In the genomic region with DNA sequence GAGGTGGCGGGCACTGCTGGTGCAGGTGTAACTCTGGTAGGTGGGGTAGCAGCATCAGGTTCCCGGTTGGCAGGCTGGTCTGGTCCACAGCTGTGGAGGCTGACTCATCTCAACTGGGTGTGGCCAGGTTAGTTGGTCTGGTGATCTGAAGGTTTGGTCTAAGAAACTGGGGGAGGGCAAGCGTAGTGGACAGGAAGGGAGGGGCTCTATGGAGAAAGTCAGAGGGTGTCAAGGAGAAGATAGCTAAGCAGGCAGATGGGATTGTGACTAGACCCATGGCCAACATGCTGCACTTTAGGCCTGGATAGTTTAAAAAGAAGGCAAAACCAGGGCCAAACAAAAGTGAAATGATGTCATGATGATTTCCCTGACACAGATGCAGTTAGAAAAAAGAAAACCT, we compare ENCODE assay signal across 1 cellular context.
TF ChIP-seq lines count a peak whose summit lies in the region.

No MANE protein-coding gene starts in this region.

TF ChIP-seq in HCT116, 20 proteins besides CTCF, POLR2A, EP300 and RAD21 (continued from another document):
- TF ChIP-seq, protein P1, sequence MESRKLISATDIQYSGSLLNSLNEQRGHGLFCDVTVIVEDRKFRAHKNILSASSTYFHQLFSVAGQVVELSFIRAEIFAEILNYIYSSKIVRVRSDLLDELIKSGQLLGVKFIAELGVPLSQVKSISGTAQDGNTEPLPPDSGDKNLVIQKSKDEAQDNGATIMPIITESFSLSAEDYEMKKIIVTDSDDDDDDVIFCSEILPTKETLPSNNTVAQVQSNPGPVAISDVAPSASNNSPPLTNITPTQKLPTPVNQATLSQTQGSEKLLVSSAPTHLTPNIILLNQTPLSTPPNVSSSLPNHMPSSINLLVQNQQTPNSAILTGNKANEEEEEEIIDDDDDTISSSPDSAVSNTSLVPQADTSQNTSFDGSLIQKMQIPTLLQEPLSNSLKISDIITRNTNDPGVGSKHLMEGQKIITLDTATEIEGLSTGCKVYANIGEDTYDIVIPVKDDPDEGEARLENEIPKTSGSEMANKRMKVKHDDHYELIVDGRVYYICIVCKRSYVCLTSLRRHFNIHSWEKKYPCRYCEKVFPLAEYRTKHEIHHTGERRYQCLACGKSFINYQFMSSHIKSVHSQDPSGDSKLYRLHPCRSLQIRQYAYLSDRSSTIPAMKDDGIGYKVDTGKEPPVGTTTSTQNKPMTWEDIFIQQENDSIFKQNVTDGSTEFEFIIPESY (IDR thresholded peaks at IDR 0.05; ENCODE audit: extremely low read depth, insufficient replicate concordance, low read length) = no peak
- TF ChIP-seq, protein P2, sequence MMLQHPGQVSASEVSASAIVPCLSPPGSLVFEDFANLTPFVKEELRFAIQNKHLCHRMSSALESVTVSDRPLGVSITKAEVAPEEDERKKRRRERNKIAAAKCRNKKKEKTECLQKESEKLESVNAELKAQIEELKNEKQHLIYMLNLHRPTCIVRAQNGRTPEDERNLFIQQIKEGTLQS (IDR thresholded peaks at IDR 0.05) = 0 out of 2 replicates have a peak, but pooled peaks have one; percentile 4
- TF ChIP-seq CBX3 (IDR thresholded peaks at IDR 0.05; ENCODE audit: low read depth) = no peak
- TF ChIP-seq SIN3A (IDR thresholded peaks at IDR 0.05; ENCODE audit: low read depth) = no peak
- TF ChIP-seq, protein P3, sequence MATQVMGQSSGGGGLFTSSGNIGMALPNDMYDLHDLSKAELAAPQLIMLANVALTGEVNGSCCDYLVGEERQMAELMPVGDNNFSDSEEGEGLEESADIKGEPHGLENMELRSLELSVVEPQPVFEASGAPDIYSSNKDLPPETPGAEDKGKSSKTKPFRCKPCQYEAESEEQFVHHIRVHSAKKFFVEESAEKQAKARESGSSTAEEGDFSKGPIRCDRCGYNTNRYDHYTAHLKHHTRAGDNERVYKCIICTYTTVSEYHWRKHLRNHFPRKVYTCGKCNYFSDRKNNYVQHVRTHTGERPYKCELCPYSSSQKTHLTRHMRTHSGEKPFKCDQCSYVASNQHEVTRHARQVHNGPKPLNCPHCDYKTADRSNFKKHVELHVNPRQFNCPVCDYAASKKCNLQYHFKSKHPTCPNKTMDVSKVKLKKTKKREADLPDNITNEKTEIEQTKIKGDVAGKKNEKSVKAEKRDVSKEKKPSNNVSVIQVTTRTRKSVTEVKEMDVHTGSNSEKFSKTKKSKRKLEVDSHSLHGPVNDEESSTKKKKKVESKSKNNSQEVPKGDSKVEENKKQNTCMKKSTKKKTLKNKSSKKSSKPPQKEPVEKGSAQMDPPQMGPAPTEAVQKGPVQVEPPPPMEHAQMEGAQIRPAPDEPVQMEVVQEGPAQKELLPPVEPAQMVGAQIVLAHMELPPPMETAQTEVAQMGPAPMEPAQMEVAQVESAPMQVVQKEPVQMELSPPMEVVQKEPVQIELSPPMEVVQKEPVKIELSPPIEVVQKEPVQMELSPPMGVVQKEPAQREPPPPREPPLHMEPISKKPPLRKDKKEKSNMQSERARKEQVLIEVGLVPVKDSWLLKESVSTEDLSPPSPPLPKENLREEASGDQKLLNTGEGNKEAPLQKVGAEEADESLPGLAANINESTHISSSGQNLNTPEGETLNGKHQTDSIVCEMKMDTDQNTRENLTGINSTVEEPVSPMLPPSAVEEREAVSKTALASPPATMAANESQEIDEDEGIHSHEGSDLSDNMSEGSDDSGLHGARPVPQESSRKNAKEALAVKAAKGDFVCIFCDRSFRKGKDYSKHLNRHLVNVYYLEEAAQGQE (IDR thresholded peaks at IDR 0.05; ENCODE audit: low read depth) = no peak
- TF ChIP-seq YY1 (IDR thresholded peaks at IDR 0.05; ENCODE audit: extremely low read depth, insufficient replicate concordance, low read depth, low read length) = peak; percentile 20
- no peak for TF ChIP-seq EGR1 (IDR thresholded peaks at IDR 0.05; ENCODE audit: low read depth)
